Comparison of ENCODE assay signal across 18 cellular contexts in genomic region chr6:77986380-77987034, GRCh38.
DNase-seq lines count a peak whose midpoint lies in the region; ATAC-seq and FAIRE-seq lines count a peak whose summit lies in the region.
"Had no signal": no experiment of that assay in that cellular context is flagged by ENCODE, and none has a peak within 500 bp of the region (broad histone marks: within the 10 kb centered on the region; RNA-seq: fewer than 3 reads in every experiment).

No MANE protein-coding gene starts in this region.

- ATAC-seq in GM18498 (IDR thresholded peaks at IDR 0.05; ENCODE audit: unreplicated experiment) (peak; percentile 88), GM19395 (IDR thresholded peaks at IDR 0.05; ENCODE audit: unreplicated experiment) (peak; percentile 89), HG02884 (IDR thresholded peaks at IDR 0.05; ENCODE audit: unreplicated experiment) (peak; percentile 58), HG03457 (IDR thresholded peaks at IDR 0.05; ENCODE audit: unreplicated experiment) (peak; percentile 78), GM21381 (IDR thresholded peaks at IDR 0.05; ENCODE audit: unreplicated experiment) (no peak)
- ATAC-seq: natural killer cell had no signal

- no peak for FAIRE-seq in RCC 7860 (lab: Jason Lieb, UNC)

- DNase-seq in activated gamma-delta T cell (lab: John Stamatoyannopoulos, UW) (no peak), medulla oblongata (ENCODE audit: extremely low spot score) (no peak), RCC 7860 (ENCODE audit: low spot score) (no peak)
- DNase-seq: activated CD4-positive, alpha-beta T cell treated with anti-CD3 and anti-CD28 coated beads for 1 hour; activated T-cell treated with anti-CD3 and anti-CD28 coated beads, Interleukin-2, amount 50 U/mL, for 48 hours; amniotic stem cell; COR-L47; esophagus squamous epithelium; hippocampal formation; natural killer cell; NCI-H1436 treated with DMSO at 0.1 percent for 48 hours; NCI-H510A; T-helper 1 cell had no signal
